8 cellular contexts compared by ENCODE assay signal in the genomic region with DNA sequence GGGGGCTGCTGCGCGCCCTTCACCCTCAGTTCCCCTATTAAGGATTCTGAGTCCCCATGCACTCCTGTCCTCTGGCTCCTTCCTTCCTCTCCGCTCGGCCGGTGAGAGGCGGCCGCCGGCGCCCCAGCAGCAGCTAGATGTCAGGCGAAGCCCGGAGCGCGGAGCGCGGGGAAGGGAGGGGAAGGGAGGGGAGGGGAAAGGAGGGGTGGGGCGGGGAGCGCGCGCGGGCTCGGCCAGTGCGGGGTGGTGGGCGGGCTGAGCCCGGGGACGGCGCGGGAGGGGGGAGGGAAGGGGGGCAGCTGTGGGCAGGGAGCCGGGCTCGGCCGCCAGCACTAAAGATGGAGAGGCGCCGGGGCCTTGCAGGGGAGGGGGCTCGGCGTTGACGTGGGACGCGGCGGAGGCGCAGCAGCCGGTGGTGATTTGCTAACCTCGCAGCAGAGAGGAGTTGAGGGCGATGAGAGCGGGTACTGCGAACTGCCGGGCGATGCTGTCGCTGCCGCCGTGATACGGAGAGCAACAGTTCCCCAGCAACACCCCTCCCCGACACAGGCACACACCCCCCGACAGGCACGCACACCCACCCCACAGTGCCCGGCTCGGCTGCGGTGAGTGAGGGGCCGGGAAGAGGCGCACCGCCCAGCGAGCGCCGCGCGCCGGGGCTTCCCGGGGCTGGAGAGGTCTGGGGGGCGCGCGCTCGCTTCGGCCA. TPM values are rescaled to one million over a fixed set of nuclear protein-coding genes. Genes with fewer than 3 reads are reported as not detected.
DNase-seq lines count a peak whose midpoint lies in the region; ATAC-seq, FAIRE-seq and TF ChIP-seq lines count a peak whose summit lies in the region.

A gene with protein sequence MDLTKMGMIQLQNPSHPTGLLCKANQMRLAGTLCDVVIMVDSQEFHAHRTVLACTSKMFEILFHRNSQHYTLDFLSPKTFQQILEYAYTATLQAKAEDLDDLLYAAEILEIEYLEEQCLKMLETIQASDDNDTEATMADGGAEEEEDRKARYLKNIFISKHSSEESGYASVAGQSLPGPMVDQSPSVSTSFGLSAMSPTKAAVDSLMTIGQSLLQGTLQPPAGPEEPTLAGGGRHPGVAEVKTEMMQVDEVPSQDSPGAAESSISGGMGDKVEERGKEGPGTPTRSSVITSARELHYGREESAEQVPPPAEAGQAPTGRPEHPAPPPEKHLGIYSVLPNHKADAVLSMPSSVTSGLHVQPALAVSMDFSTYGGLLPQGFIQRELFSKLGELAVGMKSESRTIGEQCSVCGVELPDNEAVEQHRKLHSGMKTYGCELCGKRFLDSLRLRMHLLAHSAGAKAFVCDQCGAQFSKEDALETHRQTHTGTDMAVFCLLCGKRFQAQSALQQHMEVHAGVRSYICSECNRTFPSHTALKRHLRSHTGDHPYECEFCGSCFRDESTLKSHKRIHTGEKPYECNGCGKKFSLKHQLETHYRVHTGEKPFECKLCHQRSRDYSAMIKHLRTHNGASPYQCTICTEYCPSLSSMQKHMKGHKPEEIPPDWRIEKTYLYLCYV (plus strand): TSS at position 434 of the 706 bp plus-strand sequence. CDS start 3,590 bp downstream, outside the sequence.

- no peaks in the 10 kb centered on the region for H3K9me3 Mint-ChIP-seq in endodermal cell
- no peaks in the 10 kb centered on the region for H3K9me3 Mint-ChIP-seq in stimulated activated memory B cell treated with anti-CD40 and anti-IgM and Interleukin-4, amounts not matched to agents 10 μg/mL and 1 μg/mL and 100 μg/mL, for 72 hours

- peak within 1 kb of the TSS; percentile 70 for H3K27ac ChIP-seq in endodermal cell (ENCODE audit: low read depth, low read length)

- peaks cover 98% of the 10 kb centered on the region for H3K27me3 ChIP-seq in endodermal cell (ENCODE audit: control insufficient read depth, insufficient read depth, low read length, poor library complexity, severe bottlenecking)

- no peaks in the 10 kb centered on the region for H3K36me3 Mint-ChIP-seq in endodermal cell (ENCODE audit: low read depth)
- H3K36me3 Mint-ChIP-seq in stimulated activated memory B cell treated with anti-CD40 and anti-IgM and Interleukin-4, amounts not matched to agents 10 μg/mL and 1 μg/mL and 100 μg/mL, for 72 hours: no peaks in the 10 kb centered on the region

- H3K9ac ChIP-seq in endodermal cell (ENCODE audit: extremely low read depth, low read length, poor library complexity, severe bottlenecking): no peak within 1 kb of the TSS

- H3K27ac Mint-ChIP-seq in endodermal cell: no peak within 1 kb of the TSS
- no peak within 1 kb of the TSS for H3K27ac Mint-ChIP-seq in stimulated activated memory B cell treated with anti-CD40 and anti-IgM and Interleukin-4, amounts not matched to agents 10 μg/mL and 1 μg/mL and 100 μg/mL, for 72 hours

- no peaks in the 10 kb centered on the region for H3K9me3 ChIP-seq in endodermal cell (ENCODE audit: control insufficient read depth, low read length)

- H3K36me3 ChIP-seq in endodermal cell (ENCODE audit: control insufficient read depth, insufficient read depth, low read length): no peaks in the 10 kb centered on the region

- DNase-seq in DMS153 (lab: John Stamatoyannopoulos, UW): peak; percentile 55
- DNase-seq in NCI-H2196 treated with DMSO at 0.1 percent for 48 hours (lab: John Stamatoyannopoulos, UW; ENCODE audit: unreplicated experiment): peak; percentile 54
- DNase-seq in activated T-cell treated with anti-CD3 and anti-CD28 coated beads for 24 hours (ENCODE audit: low read depth): peak; percentile 33
- DNase-seq in endodermal cell: peak; percentile 90
- DNase-seq in mesenteric fat pad (ENCODE audit: low spot score): peak; percentile 96
- DNase-seq in D721Med (ENCODE audit: insufficient read length, low spot score): no peak
- no peak for DNase-seq in RPMI8226

- peak; percentile 18 for ATAC-seq in stimulated activated memory B cell treated with anti-CD40 and anti-IgM and Interleukin-4, amounts not matched to agents 10 μg/mL and 1 μg/mL and 100 μg/mL, for 72 hours

- 0 to 2% methylated on average over 9 to 66 of the region's 71 CpGs for WGBS in endodermal cell (ENCODE audit: insufficient coverage in 1 of 2, insufficient read length in 1 of 2), 2 experiments

- peaks cover 96% of the 10 kb centered on the region for H3K27me3 Mint-ChIP-seq in endodermal cell (ENCODE audit: insufficient read depth)
- H3K27me3 Mint-ChIP-seq in stimulated activated memory B cell treated with anti-CD40 and anti-IgM and Interleukin-4, amounts not matched to agents 10 μg/mL and 1 μg/mL and 100 μg/mL, for 72 hours: peaks cover 59% of the 10 kb centered on the region

- H3K4me1 Mint-ChIP-seq in endodermal cell: peaks cover 34% of the 10 kb centered on the region
- H3K4me1 Mint-ChIP-seq in stimulated activated memory B cell treated with anti-CD40 and anti-IgM and Interleukin-4, amounts not matched to agents 10 μg/mL and 1 μg/mL and 100 μg/mL, for 72 hours: peaks cover 21% of the 10 kb centered on the region

- H3K4me3 Mint-ChIP-seq in endodermal cell: peak within 1 kb of the TSS; percentile 69
- H3K4me3 Mint-ChIP-seq in stimulated activated memory B cell treated with anti-CD40 and anti-IgM and Interleukin-4, amounts not matched to agents 10 μg/mL and 1 μg/mL and 100 μg/mL, for 72 hours: peak within 1 kb of the TSS; percentile 79

- peaks cover 14% of the 10 kb centered on the region for H3K4me1 ChIP-seq in endodermal cell (ENCODE audit: control insufficient read depth, insufficient read depth, low read length)

- no peak for TF ChIP-seq CTCF in endodermal cell (conservative IDR thresholded peaks at IDR 0.05)
- no peak for TF ChIP-seq CTCF in D721Med (IDR thresholded peaks at IDR 0.05; ENCODE audit: insufficient read depth, missing control alignments)

- FAIRE-seq in D721Med (lab: Jason Lieb, UNC): no peak

- peak within 1 kb of the TSS; percentile 81 for H3K4me3 ChIP-seq in endodermal cell (ENCODE audit: low read length)

RNA-seq across cellular contexts. Expression of the gene that starts here (rescaled TPM):
- total RNA-seq in endodermal cell (1 to 10 TPM; 4.1 to 5.8 TPM), mesenteric fat pad (196 TPM)
- 16.5 TPM for polyA plus RNA-seq in endodermal cell (2013, experiment 1 of 2)
- 16.8 TPM for polyA plus RNA-seq in endodermal cell (2013, experiment 2 of 2)

Comparison
In these comparisons a context has a peak if more than half of its experiments do, and no peak if none do; other contexts are left out.
1. RNA of the gene that starts here (total RNA-seq): 196 TPM in mesenteric fat pad (single experiment); 4.1 to 5.8 TPM in endodermal cell; every median in the first group is over 10 times any median in the second.
2. DNase-seq: peak in DMS153 (single experiment), NCI-H2196 treated with DMSO at 0.1 percent for 48 hours (single experiment), activated T-cell treated with anti-CD3 and anti-CD28 coated beads for 24 hours (single experiment), endodermal cell (single experiment) and mesenteric fat pad (single experiment); none in D721Med (single experiment) and RPMI8226 (single experiment).